ENCODE assay signal across 12 cellular contexts in genomic region chr16:68668266-68668665, GRCh38. TPM values are rescaled to one million over a fixed set of nuclear protein-coding genes. Genes with fewer than 3 reads are reported as not detected.
DNase-seq lines count a peak whose midpoint lies in the region; ATAC-seq and TF ChIP-seq lines count a peak whose summit lies in the region.
"Had no signal": no experiment of that assay in that cellular context is flagged by ENCODE, and none has a peak within 500 bp of the region (broad histone marks: within the 10 kb centered on the region; RNA-seq: fewer than 3 reads in every experiment).

No MANE protein-coding gene starts in this region.

- H3K27me3 Mint-ChIP-seq in activated naive CD4-positive, alpha-beta T cell treated with anti-CD3 and anti-CD28 coated beads, Interleukin-2, amount 10 ng/mL, durations not matched to agents 7 days and 5 days, result no peaks in the 10 kb centered on the region
- H3K27me3 Mint-ChIP-seq in activated T-helper 2 cell treated with anti-CD3 and anti-CD28 coated beads, Interferon-gamma antibody, Interleukin-2, Interleukin-4, amounts not matched to agents 10 μg/mL and 5 μg/mL and 100 μg/mL, durations not matched to agents 14 hours and 24 hours and 36 hours (ENCODE audit: low read depth), result no peaks in the 10 kb centered on the region
- peaks cover 0 to 5% of the 10 kb centered on the region in 2 donors for H3K27me3 Mint-ChIP-seq in stimulated activated naive B cell treated with anti-CD40 and anti-IgM and Interleukin-4, amounts not matched to agents 10 μg/mL and 1 μg/mL and 100 μg/mL, for 72 hours

- no peaks in the 10 kb centered on the region for H3K36me3 ChIP-seq in esophagus muscularis mucosa

- H3K27ac ChIP-seq in esophagus muscularis mucosa (replicated peaks in 1 of 4), result no peak overlapping the region

- no peaks in the 10 kb centered on the region for H3K9me3 Mint-ChIP-seq in activated naive CD4-positive, alpha-beta T cell treated with anti-CD3 and anti-CD28 coated beads, Interleukin-2, amount 10 ng/mL, durations not matched to agents 7 days and 5 days
- H3K9me3 Mint-ChIP-seq in activated T-helper 2 cell treated with anti-CD3 and anti-CD28 coated beads, Interferon-gamma antibody, Interleukin-2, Interleukin-4, amounts not matched to agents 10 μg/mL and 5 μg/mL and 100 μg/mL, durations not matched to agents 14 hours and 24 hours and 36 hours, result no peaks in the 10 kb centered on the region
- H3K9me3 Mint-ChIP-seq in stimulated activated naive B cell treated with anti-CD40 and anti-IgM and Interleukin-4, amounts not matched to agents 10 μg/mL and 1 μg/mL and 100 μg/mL, for 72 hours, result no peaks in the 10 kb centered on the region

- in situ Hi-C loops in KBM-7 (cut with MboI; ENCODE audit: low pct_unique_long_range_greater_than_20kb, low sequenced_read_pairs), result no loop called here

- H3K4me1 ChIP-seq in esophagus muscularis mucosa, result no peaks in the 10 kb centered on the region

- TF ChIP-seq CTCF in esophagus muscularis mucosa (IDR thresholded peaks at IDR 0.05), result no peak

- H3K4me3 Mint-ChIP-seq in activated naive CD4-positive, alpha-beta T cell treated with anti-CD3 and anti-CD28 coated beads, Interleukin-2, amount 10 ng/mL, durations not matched to agents 7 days and 5 days, result no peak overlapping the region
- no peak overlapping the region for H3K4me3 Mint-ChIP-seq in activated T-helper 2 cell treated with anti-CD3 and anti-CD28 coated beads, Interferon-gamma antibody, Interleukin-2, Interleukin-4, amounts not matched to agents 10 μg/mL and 5 μg/mL and 100 μg/mL, durations not matched to agents 14 hours and 24 hours and 36 hours (ENCODE audit: low read depth)
- no peak overlapping the region for H3K4me3 Mint-ChIP-seq in stimulated activated naive B cell treated with anti-CD40 and anti-IgM and Interleukin-4, amounts not matched to agents 10 μg/mL and 1 μg/mL and 100 μg/mL, for 72 hours

- H3K27me3 ChIP-seq in esophagus muscularis mucosa, result no peaks in the 10 kb centered on the region

- peak; percentile 27 for DNase-seq in activated naive CD4-positive, alpha-beta T cell treated with anti-CD3 and anti-CD28 coated beads, Interleukin-2, amount 10 ng/mL, durations not matched to agents 7 days and 5 days
- DNase-seq in activated naive CD4-positive, alpha-beta T cell treated with anti-CD3 and anti-CD28 coated beads, Interleukin-2, amount 50 U/mL, for 16 hours, result no peak
- DNase-seq in KBM-7 (peak; percentile 63), esophagus muscularis mucosa (ENCODE audit: extremely low spot score) (no peak)
- no peak for DNase-seq in activated T-helper 2 cell treated with anti-CD3 and anti-CD28 coated beads, Interferon-gamma antibody, Interleukin-2, Interleukin-4, amounts not matched to agents 10 μg/mL and 5 μg/mL and 100 μg/mL, durations not matched to agents 14 hours and 24 hours and 36 hours (ENCODE audit: low spot score)
- DNase-seq in stimulated activated naive B cell treated with anti-CD40 and anti-IgM and Interleukin-4, amounts not matched to agents 10 μg/mL and 1 μg/mL and 100 μg/mL, for 72 hours, result peak; percentile 21
- DNase-seq: AML-193, NCI-H2081, SHP77 had no signal

- peak; percentile 80 to 94 for ATAC-seq in stimulated activated naive B cell treated with anti-CD40 and anti-IgM and Interleukin-4, amounts not matched to agents 10 μg/mL and 1 μg/mL and 100 μg/mL, for 72 hours (replicated peaks)
- ATAC-seq in GM19455 (IDR thresholded peaks at IDR 0.05; ENCODE audit: unreplicated experiment), result no peak
- no peak for ATAC-seq in HG02938 (IDR thresholded peaks at IDR 0.05; ENCODE audit: unreplicated experiment)

- no peak for TF ChIP-seq POLR2A in esophagus muscularis mucosa (IDR thresholded peaks at IDR 0.05; ENCODE audit: low read depth)

- TF ChIP-seq EP300 in esophagus muscularis mucosa (IDR thresholded peaks at IDR 0.05), result no peak

- 77% methylated on average over 4 of the region's 4 CpGs for WGBS in esophagus muscularis mucosa

- H3K27ac Mint-ChIP-seq in activated naive CD4-positive, alpha-beta T cell treated with anti-CD3 and anti-CD28 coated beads, Interleukin-2, amount 10 ng/mL, durations not matched to agents 7 days and 5 days, result peak overlapping the region; percentile 29
- peak overlapping the region; percentile 21 for H3K27ac Mint-ChIP-seq in activated T-helper 2 cell treated with anti-CD3 and anti-CD28 coated beads, Interferon-gamma antibody, Interleukin-2, Interleukin-4, amounts not matched to agents 10 μg/mL and 5 μg/mL and 100 μg/mL, durations not matched to agents 14 hours and 24 hours and 36 hours
- H3K27ac Mint-ChIP-seq in stimulated activated naive B cell treated with anti-CD40 and anti-IgM and Interleukin-4, amounts not matched to agents 10 μg/mL and 1 μg/mL and 100 μg/mL, for 72 hours, result no peak overlapping the region

- no peaks in the 10 kb centered on the region for H3K36me3 Mint-ChIP-seq in activated naive CD4-positive, alpha-beta T cell treated with anti-CD3 and anti-CD28 coated beads, Interleukin-2, amount 10 ng/mL, durations not matched to agents 7 days and 5 days
- H3K36me3 Mint-ChIP-seq in activated T-helper 2 cell treated with anti-CD3 and anti-CD28 coated beads, Interferon-gamma antibody, Interleukin-2, Interleukin-4, amounts not matched to agents 10 μg/mL and 5 μg/mL and 100 μg/mL, durations not matched to agents 14 hours and 24 hours and 36 hours (ENCODE audit: low read depth), result no peaks in the 10 kb centered on the region
- no peaks in the 10 kb centered on the region for H3K36me3 Mint-ChIP-seq in stimulated activated naive B cell treated with anti-CD40 and anti-IgM and Interleukin-4, amounts not matched to agents 10 μg/mL and 1 μg/mL and 100 μg/mL, for 72 hours

- H3K9me3 ChIP-seq in esophagus muscularis mucosa, result no peaks in the 10 kb centered on the region

- CTCF ChIA-PET in activated naive CD4-positive, alpha-beta T cell treated with anti-CD3 and anti-CD28 coated beads, Interleukin-2, amount 10 ng/mL, durations not matched to agents 7 days and 5 days (lab: Charles Lee), result interaction anchor here (0.7 to 1.8 kb wide), 4 partner anchors 8 to 147 kb away, joined by 3 to 7 read pairs (median 4); no protein-coding TSS in a partner anchor

- H3K4me1 Mint-ChIP-seq in activated naive CD4-positive, alpha-beta T cell treated with anti-CD3 and anti-CD28 coated beads, Interleukin-2, amount 10 ng/mL, durations not matched to agents 7 days and 5 days, result peaks cover 9% of the 10 kb centered on the region
- peaks cover 10% of the 10 kb centered on the region for H3K4me1 Mint-ChIP-seq in activated T-helper 2 cell treated with anti-CD3 and anti-CD28 coated beads, Interferon-gamma antibody, Interleukin-2, Interleukin-4, amounts not matched to agents 10 μg/mL and 5 μg/mL and 100 μg/mL, durations not matched to agents 14 hours and 24 hours and 36 hours (ENCODE audit: low read depth)
- peaks cover 2 to 9% of the 10 kb centered on the region in 2 donors for H3K4me1 Mint-ChIP-seq in stimulated activated naive B cell treated with anti-CD40 and anti-IgM and Interleukin-4, amounts not matched to agents 10 μg/mL and 1 μg/mL and 100 μg/mL, for 72 hours

- no peak overlapping the region for H3K4me3 ChIP-seq in esophagus muscularis mucosa
- H3K4me3 ChIP-seq: skin epidermis had no signal

- intact Hi-C loops in activated T-helper 2 cell treated with anti-CD3 and anti-CD28 coated beads, Interferon-gamma antibody, Interleukin-2, Interleukin-4, amounts not matched to agents 10 μg/mL and 5 μg/mL and 100 μg/mL, durations not matched to agents 14 hours and 24 hours and 36 hours (cut with micrococcal nuclease), result loop anchor here (10.0 kb wide), 1 partner anchor 143 kb away; no protein-coding TSS in a partner anchor
- intact Hi-C loops in esophagus muscularis mucosa (cut with DNase I), result no loop called here

RNA-seq across cellular contexts. Expression of gene CDH3, which starts 23.2 kb away (rescaled TPM):
- 0.23 and 0.75 TPM in 2 replicates for total RNA-seq in activated T-helper 2 cell treated with anti-CD3 and anti-CD28 coated beads, Interferon-gamma antibody, Interleukin-2, Interleukin-4, amounts not matched to agents 10 μg/mL and 5 μg/mL and 100 μg/mL, durations not matched to agents 14 hours and 24 hours and 36 hours
- total RNA-seq in esophagus muscularis mucosa, result under 1 TPM in 3 of 4 donors, not detected in 1; 0.19 to 0.83 (median 0.75) TPM

Comparison
In these comparisons a context has a peak if more than half of its experiments do, and no peak if none do; other contexts are left out.
1. DNase-seq: peak in activated naive CD4-positive, alpha-beta T cell treated with anti-CD3 and anti-CD28 coated beads, Interleukin-2, amount 10 ng/mL, durations not matched to agents 7 days and 5 days (single experiment), KBM-7 (single experiment) and stimulated activated naive B cell treated with anti-CD40 and anti-IgM and Interleukin-4, amounts not matched to agents 10 μg/mL and 1 μg/mL and 100 μg/mL, for 72 hours (single experiment); none in activated naive CD4-positive, alpha-beta T cell treated with anti-CD3 and anti-CD28 coated beads, Interleukin-2, amount 50 U/mL, for 16 hours (single experiment), activated T-helper 2 cell treated with anti-CD3 and anti-CD28 coated beads, Interferon-gamma antibody, Interleukin-2, Interleukin-4, amounts not matched to agents 10 μg/mL and 5 μg/mL and 100 μg/mL, durations not matched to agents 14 hours and 24 hours and 36 hours (single experiment) and esophagus muscularis mucosa (single experiment).
2. ATAC-seq: peak in stimulated activated naive B cell treated with anti-CD40 and anti-IgM and Interleukin-4, amounts not matched to agents 10 μg/mL and 1 μg/mL and 100 μg/mL, for 72 hours (2 of 2); none in GM19455 (single experiment) and HG02938 (single experiment).